ENCODE assay signal across 11 cellular contexts in genomic region chr3:69357196-69357595, GRCh38. TPM values are rescaled to one million over a fixed set of nuclear protein-coding genes. Genes with fewer than 3 reads are reported as not detected.
"Had no signal": no experiment of that assay in that cellular context is flagged by ENCODE, and none has a peak within 500 bp of the region (broad histone marks: within the 10 kb centered on the region; RNA-seq: fewer than 3 reads in every experiment).

No MANE protein-coding gene starts in this region.

- H3K27me3 ChIP-seq: esophagus squamous epithelium, neural progenitor cell, ovary had no signal

- H3K36me3 ChIP-seq: esophagus squamous epithelium, neural progenitor cell, ovary, thoracic aorta had no signal

- H3K9me3 ChIP-seq: esophagus squamous epithelium, ovary had no signal

- DNase-seq: activated B cell treated with CpG ODN at 0.5 μM for 24 hours; activated CD4-positive, alpha-beta T cell treated with anti-CD3 and anti-CD28 coated beads, Interleukin-2, amount 10 ng/mL, durations not matched to agents 24 days and 14 days; activated CD8-positive, alpha-beta memory T cell treated with anti-CD3 and anti-CD28 coated beads for 24 hours; activated naive CD4-positive, alpha-beta T cell treated with Interleukin-2 at 50 U/mL for 16 hours; esophagus squamous epithelium; kidney; ovary; stimulated activated CD4-positive, alpha-beta T cell treated with anti-CD3 and anti-CD28 coated beads, Interleukin-4, amount 100 ng/mL, for 24 hours; T-helper 17 cell had no signal

- H3K27ac ChIP-seq: esophagus squamous epithelium, neural progenitor cell, ovary had no signal

- H3K4me3 ChIP-seq: esophagus squamous epithelium, neural progenitor cell, ovary, thoracic aorta had no signal

- ATAC-seq: T-helper 17 cell had no signal

RNA-seq across cellular contexts. Expression of gene FRMD4B, which starts 28.7 kb away (rescaled TPM):
- total RNA-seq: activated B cell treated with CpG ODN at 0.5 μM for 24 hours had no signal
